In the genomic region with DNA sequence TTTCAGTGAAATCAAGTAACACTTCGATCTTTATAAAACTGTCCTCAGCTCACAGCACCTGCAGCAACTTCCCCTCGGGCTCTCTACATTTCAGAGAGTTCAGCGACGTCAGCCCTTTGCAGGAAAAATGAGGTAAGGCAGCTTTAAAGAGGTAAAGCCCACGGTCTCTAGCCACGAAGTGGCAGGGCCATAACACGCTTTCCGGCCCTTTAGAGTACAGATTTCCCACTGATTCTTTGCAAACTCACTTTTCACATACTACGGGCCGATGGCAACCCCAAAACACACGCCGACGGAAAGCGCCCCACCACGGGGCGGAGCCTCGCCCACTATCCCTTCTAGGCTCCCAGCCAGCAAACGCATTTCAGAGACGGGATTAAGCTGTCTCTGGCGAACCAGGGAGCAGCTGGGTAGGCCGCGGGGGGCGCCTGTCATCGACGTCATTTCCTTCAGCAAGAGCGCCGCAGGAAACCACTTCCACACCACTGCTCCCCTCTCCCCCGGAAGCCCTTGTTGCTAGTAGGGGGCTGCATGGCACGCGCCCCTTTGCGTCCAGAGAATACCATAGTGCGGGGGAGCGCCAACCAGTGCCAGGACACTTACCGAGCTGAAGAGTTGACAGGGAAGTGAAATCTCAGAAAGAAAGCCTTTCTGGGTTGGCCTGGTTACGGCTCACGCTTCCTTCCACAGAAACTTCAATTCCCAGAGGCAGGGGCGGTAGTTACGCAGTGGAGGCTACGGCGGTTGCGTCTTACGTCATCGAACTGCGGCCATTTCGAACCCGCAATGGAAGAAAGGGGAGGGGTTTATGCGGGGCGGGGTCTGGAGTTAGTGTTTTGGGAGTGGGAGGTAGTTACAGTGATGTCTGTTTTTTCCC, we compare ENCODE assay signal across 1 cellular context.
TF ChIP-seq lines count a peak whose summit lies in the region.

TSS of gene TRMT10A (minus strand) at position 730 of the 877 bp plus-strand sequence. CDS start 4,701 bp downstream, outside the sequence.

TF ChIP-seq in K562, 482 proteins besides CTCF, POLR2A, EP300 and RAD21 (continued from another document):
- TF ChIP-seq, protein P1, sequence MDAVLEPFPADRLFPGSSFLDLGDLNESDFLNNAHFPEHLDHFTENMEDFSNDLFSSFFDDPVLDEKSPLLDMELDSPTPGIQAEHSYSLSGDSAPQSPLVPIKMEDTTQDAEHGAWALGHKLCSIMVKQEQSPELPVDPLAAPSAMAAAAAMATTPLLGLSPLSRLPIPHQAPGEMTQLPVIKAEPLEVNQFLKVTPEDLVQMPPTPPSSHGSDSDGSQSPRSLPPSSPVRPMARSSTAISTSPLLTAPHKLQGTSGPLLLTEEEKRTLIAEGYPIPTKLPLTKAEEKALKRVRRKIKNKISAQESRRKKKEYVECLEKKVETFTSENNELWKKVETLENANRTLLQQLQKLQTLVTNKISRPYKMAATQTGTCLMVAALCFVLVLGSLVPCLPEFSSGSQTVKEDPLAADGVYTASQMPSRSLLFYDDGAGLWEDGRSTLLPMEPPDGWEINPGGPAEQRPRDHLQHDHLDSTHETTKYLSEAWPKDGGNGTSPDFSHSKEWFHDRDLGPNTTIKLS (IDR thresholded peaks at IDR 0.05; ENCODE audit: borderline replicate concordance, low read depth), result peak; percentile 92
- TF ChIP-seq TBL1XR1 (IDR thresholded peaks at IDR 0.05; ENCODE audit: low read length in 2 of 2), result peak in 1 of 2 experiments; percentile 67; a peak in 1 of 4 replicates
- TF ChIP-seq SIX5 (IDR thresholded peaks at IDR 0.05; ENCODE audit: borderline replicate concordance in 1 of 2, insufficient read depth in 1 of 2, low read depth in 1 of 2, low read length in 2 of 2), result peak; percentile 76 to 80
- TF ChIP-seq THRA (IDR thresholded peaks at IDR 0.05), result no peak
- peak; percentile 81 for TF ChIP-seq SUPT5H (IDR thresholded peaks at IDR 0.05)
- TF ChIP-seq SMC3 (conservative IDR thresholded peaks at IDR 0.05; ENCODE audit: insufficient read depth, low read depth, low read length), result no peak
- TF ChIP-seq SMAD2 (IDR thresholded peaks at IDR 0.05; ENCODE audit: low read depth, low read length), result no peak
- no peak for TF ChIP-seq SMARCC2 (IDR thresholded peaks at IDR 0.05; ENCODE audit: low read depth)
- 0 out of 2 replicates have a peak, but pooled peaks have one; percentile 7 for TF ChIP-seq ZEB2 (IDR thresholded peaks at IDR 0.05)
- 0 out of 2 replicates have a peak, but pooled peaks have one; percentile 13 for TF ChIP-seq TCF7L2 (IDR thresholded peaks at IDR 0.05; ENCODE audit: low read depth, low read length)
- peak; percentile 71; the same call in 1 of the 2 replicates for TF ChIP-seq CC2D1A (IDR thresholded peaks at IDR 0.05)
- TF ChIP-seq ZNF77 (CRISPR knock-in tag; IDR thresholded peaks at IDR 0.05), result no peak
- TF ChIP-seq, protein P2, sequence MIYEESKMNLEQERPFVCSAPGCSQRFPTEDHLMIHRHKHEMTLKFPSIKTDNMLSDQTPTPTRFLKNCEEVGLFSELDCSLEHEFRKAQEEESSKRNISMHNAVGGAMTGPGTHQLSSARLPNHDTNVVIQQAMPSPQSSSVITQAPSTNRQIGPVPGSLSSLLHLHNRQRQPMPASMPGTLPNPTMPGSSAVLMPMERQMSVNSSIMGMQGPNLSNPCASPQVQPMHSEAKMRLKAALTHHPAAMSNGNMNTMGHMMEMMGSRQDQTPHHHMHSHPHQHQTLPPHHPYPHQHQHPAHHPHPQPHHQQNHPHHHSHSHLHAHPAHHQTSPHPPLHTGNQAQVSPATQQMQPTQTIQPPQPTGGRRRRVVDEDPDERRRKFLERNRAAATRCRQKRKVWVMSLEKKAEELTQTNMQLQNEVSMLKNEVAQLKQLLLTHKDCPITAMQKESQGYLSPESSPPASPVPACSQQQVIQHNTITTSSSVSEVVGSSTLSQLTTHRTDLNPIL (CRISPR knock-in tag; IDR thresholded peaks at IDR 0.05), result no peak
- TF ChIP-seq ZNF316 (IDR thresholded peaks at IDR 0.05), result peak; percentile 30; the same call in 1 of the 2 replicates
- 0 out of 2 replicates have a peak, but pooled peaks have one; percentile 45 for TF ChIP-seq NBN (IDR thresholded peaks at IDR 0.05; ENCODE audit: low read depth)
- TF ChIP-seq CREM (IDR thresholded peaks at IDR 0.05; ENCODE audit: low read depth), result peak; percentile 95
- TF ChIP-seq CSDE1 (IDR thresholded peaks at IDR 0.05), result peak in 1 of 2 experiments; percentile 72; a peak in 1 of 4 replicates
- 0 out of 2 replicates have a peak, but pooled peaks have one; percentile 26 for TF ChIP-seq DPF2 (IDR thresholded peaks at IDR 0.05)
- TF ChIP-seq, protein P3, sequence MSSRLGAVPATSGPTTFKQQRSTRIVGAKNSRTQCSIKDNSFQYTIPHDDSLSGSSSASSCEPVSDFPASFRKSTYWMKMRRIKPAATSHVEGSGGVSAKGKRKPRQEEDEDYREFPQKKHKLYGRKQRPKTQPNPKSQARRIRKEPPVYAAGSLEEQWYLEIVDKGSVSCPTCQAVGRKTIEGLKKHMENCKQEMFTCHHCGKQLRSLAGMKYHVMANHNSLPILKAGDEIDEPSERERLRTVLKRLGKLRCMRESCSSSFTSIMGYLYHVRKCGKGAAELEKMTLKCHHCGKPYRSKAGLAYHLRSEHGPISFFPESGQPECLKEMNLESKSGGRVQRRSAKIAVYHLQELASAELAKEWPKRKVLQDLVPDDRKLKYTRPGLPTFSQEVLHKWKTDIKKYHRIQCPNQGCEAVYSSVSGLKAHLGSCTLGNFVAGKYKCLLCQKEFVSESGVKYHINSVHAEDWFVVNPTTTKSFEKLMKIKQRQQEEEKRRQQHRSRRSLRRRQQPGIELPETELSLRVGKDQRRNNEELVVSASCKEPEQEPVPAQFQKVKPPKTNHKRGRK (tag; IDR thresholded peaks at IDR 0.05), result no peak
- TF ChIP-seq UBTF (IDR thresholded peaks at IDR 0.05; ENCODE audit: borderline replicate concordance in 1 of 2, low read depth in 2 of 2, low read length in 2 of 2), result peak in 1 of 2 experiments; percentile 52; a peak in 1 of 4 replicates
- TF ChIP-seq CBFB (CRISPR knock-in tag; IDR thresholded peaks at IDR 0.05), result no peak
- no peak for TF ChIP-seq MCM2 (IDR thresholded peaks at IDR 0.05; ENCODE audit: low read depth)
- TF ChIP-seq RCOR1 (IDR thresholded peaks at IDR 0.05; ENCODE audit: borderline replicate concordance in 1 of 2, low read depth in 2 of 2, low read length in 2 of 2), result 0 out of 4 replicates have a peak, but pooled peaks of 1 of the 2 experiments have one; percentile 12
